In genomic region chr1:27938488-27938887, GRCh38 we compare ENCODE assay signal across 21 cellular contexts. TPM values are rescaled to one million over a fixed set of nuclear protein-coding genes. Genes with fewer than 3 reads are reported as not detected.
A peak's percentile ranks its signal among the peaks of the same experiment; 100 is the strongest.
DNase-seq lines count a peak whose midpoint lies in the region; ATAC-seq and TF ChIP-seq lines count a peak whose summit lies in the region.
"Had no signal": no experiment of that assay in that cellular context is flagged by ENCODE, and none has a peak within 500 bp of the region (broad histone marks: within the 10 kb centered on the region; RNA-seq: fewer than 3 reads in every experiment).

No MANE protein-coding gene starts in this region.

- H3K36me3 Mint-ChIP-seq in activated CD8-positive, alpha-beta memory T cell treated with anti-CD3 and anti-CD28 coated beads, Interleukin-2, amount 10 ng/mL, durations not matched to agents 7 days and 5 days: no peaks in the 10 kb centered on the region
- H3K36me3 Mint-ChIP-seq: CD8-positive, alpha-beta T cell had no signal

- no peak for DNase-seq in activated CD8-positive, alpha-beta memory T cell treated with anti-CD3 and anti-CD28 coated beads, Interleukin-2, amount 10 ng/mL, durations not matched to agents 7 days and 5 days
- no peak for DNase-seq in activated CD8-positive, alpha-beta memory T cell treated with anti-CD3 and anti-CD28 coated beads for 24 hours
- DNase-seq in left ventricle myocardium inferior (no peak), AG20443 (ENCODE audit: low spot score) (no peak), DMS 273 treated with DMSO at 0.1 percent for 48 hours (lab: John Stamatoyannopoulos, UW) (no peak)
- DNase-seq: Calu3; CD8-positive, alpha-beta T cell; DMS53; DND-41; EL; HFFc6; IMR-90 had no signal

- TF ChIP-seq CTCF in KMS-11 (conservative IDR thresholded peaks at IDR 0.05; ENCODE audit: low read depth, low read length): no peak
- TF ChIP-seq CTCF in left ventricle myocardium inferior (IDR thresholded peaks at IDR 0.05; ENCODE audit: borderline replicate concordance): no peak

- CTCF ChIA-PET in activated CD8-positive, alpha-beta memory T cell treated with anti-CD3 and anti-CD28 coated beads, Interleukin-2, amount 10 ng/mL, durations not matched to agents 7 days and 5 days (lab: Charles Lee): interaction anchor here (0.9 to 4.5 kb wide), 5 partner anchors 10 to 271 kb away, joined by 3 to 25 read pairs (median 4); no protein-coding TSS in a partner anchor

- no peaks in the 10 kb centered on the region for H3K9me3 ChIP-seq in iPS-20b (ENCODE audit: insufficient read depth, low read depth, low read length)
- H3K9me3 ChIP-seq in left ventricle myocardium inferior (replicated peaks): no peaks in the 10 kb centered on the region
- H3K9me3 ChIP-seq: A549, BLaER1 had no signal

- intact Hi-C loops in left ventricle myocardium inferior (cut with micrococcal nuclease): no loop called here

- no peaks in the 10 kb centered on the region for H4K20me1 ChIP-seq in KMS-11 (ENCODE audit: insufficient read depth)
- H4K20me1 ChIP-seq: BLaER1 had no signal

- no peaks in the 10 kb centered on the region for H3K79me2 ChIP-seq in KMS-11 (ENCODE audit: insufficient read depth, low read depth)

- H3K9ac ChIP-seq in KMS-11 (no peak overlapping the region), iPS-20b (ENCODE audit: low read depth, low read length) (peak overlapping the region; percentile 67)
- H3K9ac ChIP-seq: BLaER1 had no signal

- H3K27me3 ChIP-seq in KMS-11 (ENCODE audit: insufficient read depth, low read depth) (no peaks in the 10 kb centered on the region), iPS-20b (ENCODE audit: insufficient read depth, low read length) (peaks cover 11% of the 10 kb centered on the region), left ventricle myocardium inferior (ENCODE audit: low read depth) (peaks cover 30% of the 10 kb centered on the region)
- H3K27me3 ChIP-seq: BLaER1 had no signal

- H3K4me1 Mint-ChIP-seq in activated CD8-positive, alpha-beta memory T cell treated with anti-CD3 and anti-CD28 coated beads, Interleukin-2, amount 10 ng/mL, durations not matched to agents 7 days and 5 days: peaks cover 39% of the 10 kb centered on the region

- no peak overlapping the region for H3K4me3 ChIP-seq in KMS-11 (IDR thresholded peaks at IDR 0.05; ENCODE audit: insufficient read depth, low read depth, low read length)
- peak overlapping the region; percentile 97 for H3K4me3 ChIP-seq in iPS-20b (ENCODE audit: low read length)
- H3K4me3 ChIP-seq in left ventricle myocardium inferior: no peak overlapping the region
- H3K4me3 ChIP-seq: A549, BLaER1, GM12878, K562 had no signal

- H3K27me3 Mint-ChIP-seq in activated CD8-positive, alpha-beta memory T cell treated with anti-CD3 and anti-CD28 coated beads, Interleukin-2, amount 10 ng/mL, durations not matched to agents 7 days and 5 days: peaks cover 10% of the 10 kb centered on the region

- H2AFZ ChIP-seq in KMS-11 (ENCODE audit: low read depth): peak overlapping the region; percentile 36

- H3K4me3 Mint-ChIP-seq in activated CD8-positive, alpha-beta memory T cell treated with anti-CD3 and anti-CD28 coated beads, Interleukin-2, amount 10 ng/mL, durations not matched to agents 7 days and 5 days: no peak overlapping the region
- H3K4me3 Mint-ChIP-seq: CD14-positive monocyte; CD8-positive, alpha-beta T cell; HFFc6 had no signal

- 0 out of 2 replicates have a peak overlapping the region, but pooled peaks have one; percentile 30 for H3K27ac ChIP-seq in KMS-11
- H3K27ac ChIP-seq in iPS-20b (ENCODE audit: low read length): peak overlapping the region; percentile 45
- H3K27ac ChIP-seq in left ventricle myocardium inferior (replicated peaks): no peak overlapping the region
- H3K27ac ChIP-seq: 22Rv1, A549, BLaER1 had no signal

- H3K36me3 ChIP-seq in KMS-11 (ENCODE audit: insufficient read depth) (no peaks in the 10 kb centered on the region), iPS-20b (ENCODE audit: insufficient read depth, low read depth, low read length) (peaks cover 32% of the 10 kb centered on the region), left ventricle myocardium inferior (no peaks in the 10 kb centered on the region)
- H3K36me3 ChIP-seq: BLaER1 had no signal

- H3K9me3 Mint-ChIP-seq in activated CD8-positive, alpha-beta memory T cell treated with anti-CD3 and anti-CD28 coated beads, Interleukin-2, amount 10 ng/mL, durations not matched to agents 7 days and 5 days (ENCODE audit: low read depth): no peaks in the 10 kb centered on the region
- H3K9me3 Mint-ChIP-seq: CD8-positive, alpha-beta T cell; HFFc6 had no signal

- H3K4me1 ChIP-seq in KMS-11 (ENCODE audit: low read depth, poor library complexity, severe bottlenecking) (peaks cover 21% of the 10 kb centered on the region), iPS-20b (ENCODE audit: insufficient read depth, low read length) (peaks cover 23% of the 10 kb centered on the region), left ventricle myocardium inferior (peaks cover 20% of the 10 kb centered on the region)

- peak overlapping the region; percentile 88 for H3K4me2 ChIP-seq in KMS-11
- H3K4me2 ChIP-seq: A549, BLaER1 had no signal

- H3K27ac Mint-ChIP-seq in activated CD8-positive, alpha-beta memory T cell treated with anti-CD3 and anti-CD28 coated beads, Interleukin-2, amount 10 ng/mL, durations not matched to agents 7 days and 5 days: peak overlapping the region; percentile 27
- H3K27ac Mint-ChIP-seq: CD14-positive monocyte; CD8-positive, alpha-beta T cell; HFFc6 had no signal

- ATAC-seq in activated CD8-positive, alpha-beta memory T cell treated with anti-CD3 and anti-CD28 coated beads, Interleukin-2, amount 10 ng/mL, durations not matched to agents 7 days and 5 days: no peak
- ATAC-seq: A549; CD8-positive, alpha-beta T cell; GM12878; HCT116; K562 had no signal

RNA-seq across cellular contexts. Expression of gene SMPDL3B, which starts 3.7 kb away (rescaled TPM):
- total RNA-seq in activated CD8-positive, alpha-beta memory T cell treated with anti-CD3 and anti-CD28 coated beads, Interleukin-2, amount 10 ng/mL, durations not matched to agents 7 days and 5 days: 1 to 10 TPM in 1 of 2 experiments, under 1 TPM in 1; 0.40 to 1.4 TPM
- total RNA-seq in left ventricle myocardium inferior: not detected
- total RNA-seq: CD8-positive, alpha-beta T cell; HFFc6; IMR-90 had no signal

RNA-seq across cellular contexts. Expression of gene XKR8, which starts 21.3 kb away (rescaled TPM):
- total RNA-seq in activated CD8-positive, alpha-beta memory T cell treated with anti-CD3 and anti-CD28 coated beads, Interleukin-2, amount 10 ng/mL, durations not matched to agents 7 days and 5 days: 1 to 10 TPM; 5.2 to 6.6 TPM
- 4.8 TPM for total RNA-seq in left ventricle myocardium inferior

RNA-seq across cellular contexts. Expression of gene RPA2, which starts 24.1 kb away (rescaled TPM):
- 10 to 100 TPM; 63.0 to 72.1 TPM for total RNA-seq in activated CD8-positive, alpha-beta memory T cell treated with anti-CD3 and anti-CD28 coated beads, Interleukin-2, amount 10 ng/mL, durations not matched to agents 7 days and 5 days
- total RNA-seq in left ventricle myocardium inferior: 21.2 TPM
